In the genomic region with DNA sequence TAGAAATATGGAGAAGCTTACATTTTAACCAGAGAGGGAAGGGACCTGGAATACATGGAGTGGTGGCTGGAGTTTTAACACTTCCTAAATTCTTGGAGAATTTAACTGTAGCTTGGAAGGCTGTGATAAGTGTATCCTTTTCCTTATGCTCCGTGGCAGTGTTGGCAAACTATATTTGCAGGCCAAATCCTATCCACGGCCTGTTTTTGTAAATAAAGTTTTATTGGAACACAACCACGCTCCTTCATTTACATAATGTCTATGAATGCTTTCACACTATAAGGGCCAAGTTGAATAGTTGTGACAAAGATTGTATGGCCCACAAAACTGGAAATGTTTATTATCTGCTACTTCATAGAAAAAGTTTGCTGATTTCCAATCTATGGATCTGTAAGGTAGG, we compare ENCODE assay signal across 7 cellular contexts.
"Had no signal": no experiment of that assay in that cellular context is flagged by ENCODE, and none has a peak within 500 bp of the region (broad histone marks: within the 10 kb centered on the region; RNA-seq: fewer than 3 reads in every experiment).

No MANE protein-coding gene starts in this region.

- ATAC-seq: HepG2 had no signal

- DNase-seq: IMR-90, KBM-7, KG1 had no signal

- H3K9ac ChIP-seq: KMS-11 had no signal

- H3K4me2 ChIP-seq: KMS-11 had no signal

- FAIRE-seq: HepG2, HTR-8/SVneo had no signal

- H3K27ac ChIP-seq: HL-60, KMS-11 had no signal
